ENCODE assay signal across 1 cellular context in the genomic region with DNA sequence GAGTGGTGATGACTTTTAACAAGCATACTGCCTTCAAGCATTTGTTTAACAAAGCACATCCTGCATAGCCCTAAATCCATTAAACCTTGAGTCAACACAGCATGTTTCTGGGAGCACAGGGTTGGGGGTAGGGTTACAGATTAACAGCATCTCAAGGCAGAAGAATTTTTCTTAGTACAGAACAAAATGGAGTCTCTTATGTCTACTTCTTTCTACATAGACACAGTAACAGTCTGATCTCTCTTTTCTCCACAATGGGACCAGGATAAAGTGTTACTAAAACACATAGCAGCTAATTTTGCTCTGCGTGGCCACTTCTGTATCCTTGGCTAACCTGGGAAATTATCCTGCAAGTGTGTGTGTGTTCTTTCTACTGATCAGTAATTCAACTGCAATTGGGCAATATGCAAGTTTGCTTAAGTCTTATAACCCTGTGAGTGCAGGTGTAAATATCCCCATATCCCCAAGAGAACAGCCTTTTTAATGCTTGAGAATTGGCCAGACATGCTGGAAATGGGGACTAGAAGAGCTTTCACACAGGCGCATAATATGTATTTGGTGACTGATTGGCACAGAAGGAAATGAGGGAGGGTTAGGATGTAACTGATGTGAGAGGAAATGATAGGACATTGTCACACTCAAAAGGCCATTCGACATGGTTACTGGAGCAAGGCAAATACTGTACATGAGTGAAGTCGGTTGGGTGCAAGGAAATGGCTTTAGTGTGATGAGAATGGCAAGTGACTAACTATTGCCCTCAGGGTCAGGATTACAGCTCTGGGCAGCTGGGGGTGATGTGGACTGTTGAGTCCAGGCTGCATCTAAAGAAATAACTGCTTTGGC.
TF ChIP-seq lines count a peak whose summit lies in the region.

No MANE protein-coding gene starts in this region.

TF ChIP-seq in GM23338, 12 proteins besides CTCF, POLR2A, EP300 and RAD21:
- no peak for TF ChIP-seq POLR2AphosphoS5 (IDR thresholded peaks at IDR 0.05; ENCODE audit: low read depth)
- TF ChIP-seq CREB1 (CRISPR knock-in tag; IDR thresholded peaks at IDR 0.05; ENCODE audit: low read depth) = 0 out of 2 replicates have a peak, but pooled peaks have one; percentile 17
- no peak for TF ChIP-seq EZH2phosphoT487 (IDR thresholded peaks at IDR 0.05; ENCODE audit: unreplicated experiment)
- TF ChIP-seq, protein P1, sequence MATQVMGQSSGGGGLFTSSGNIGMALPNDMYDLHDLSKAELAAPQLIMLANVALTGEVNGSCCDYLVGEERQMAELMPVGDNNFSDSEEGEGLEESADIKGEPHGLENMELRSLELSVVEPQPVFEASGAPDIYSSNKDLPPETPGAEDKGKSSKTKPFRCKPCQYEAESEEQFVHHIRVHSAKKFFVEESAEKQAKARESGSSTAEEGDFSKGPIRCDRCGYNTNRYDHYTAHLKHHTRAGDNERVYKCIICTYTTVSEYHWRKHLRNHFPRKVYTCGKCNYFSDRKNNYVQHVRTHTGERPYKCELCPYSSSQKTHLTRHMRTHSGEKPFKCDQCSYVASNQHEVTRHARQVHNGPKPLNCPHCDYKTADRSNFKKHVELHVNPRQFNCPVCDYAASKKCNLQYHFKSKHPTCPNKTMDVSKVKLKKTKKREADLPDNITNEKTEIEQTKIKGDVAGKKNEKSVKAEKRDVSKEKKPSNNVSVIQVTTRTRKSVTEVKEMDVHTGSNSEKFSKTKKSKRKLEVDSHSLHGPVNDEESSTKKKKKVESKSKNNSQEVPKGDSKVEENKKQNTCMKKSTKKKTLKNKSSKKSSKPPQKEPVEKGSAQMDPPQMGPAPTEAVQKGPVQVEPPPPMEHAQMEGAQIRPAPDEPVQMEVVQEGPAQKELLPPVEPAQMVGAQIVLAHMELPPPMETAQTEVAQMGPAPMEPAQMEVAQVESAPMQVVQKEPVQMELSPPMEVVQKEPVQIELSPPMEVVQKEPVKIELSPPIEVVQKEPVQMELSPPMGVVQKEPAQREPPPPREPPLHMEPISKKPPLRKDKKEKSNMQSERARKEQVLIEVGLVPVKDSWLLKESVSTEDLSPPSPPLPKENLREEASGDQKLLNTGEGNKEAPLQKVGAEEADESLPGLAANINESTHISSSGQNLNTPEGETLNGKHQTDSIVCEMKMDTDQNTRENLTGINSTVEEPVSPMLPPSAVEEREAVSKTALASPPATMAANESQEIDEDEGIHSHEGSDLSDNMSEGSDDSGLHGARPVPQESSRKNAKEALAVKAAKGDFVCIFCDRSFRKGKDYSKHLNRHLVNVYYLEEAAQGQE (IDR thresholded peaks at IDR 0.05; ENCODE audit: unreplicated experiment) = no peak
- TF ChIP-seq, protein P2, sequence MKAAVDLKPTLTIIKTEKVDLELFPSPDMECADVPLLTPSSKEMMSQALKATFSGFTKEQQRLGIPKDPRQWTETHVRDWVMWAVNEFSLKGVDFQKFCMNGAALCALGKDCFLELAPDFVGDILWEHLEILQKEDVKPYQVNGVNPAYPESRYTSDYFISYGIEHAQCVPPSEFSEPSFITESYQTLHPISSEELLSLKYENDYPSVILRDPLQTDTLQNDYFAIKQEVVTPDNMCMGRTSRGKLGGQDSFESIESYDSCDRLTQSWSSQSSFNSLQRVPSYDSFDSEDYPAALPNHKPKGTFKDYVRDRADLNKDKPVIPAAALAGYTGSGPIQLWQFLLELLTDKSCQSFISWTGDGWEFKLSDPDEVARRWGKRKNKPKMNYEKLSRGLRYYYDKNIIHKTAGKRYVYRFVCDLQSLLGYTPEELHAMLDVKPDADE (IDR thresholded peaks at IDR 0.05) = no peak
